Comparison of ENCODE assay signal across 8 cellular contexts in genomic region chr9:72305102-72305546, GRCh38. TPM values are rescaled to one million over a fixed set of nuclear protein-coding genes. Genes with fewer than 3 reads are reported as not detected.
DNase-seq lines count a peak whose midpoint lies in the region; ATAC-seq and TF ChIP-seq lines count a peak whose summit lies in the region.

No MANE protein-coding gene starts in this region.

- H3K9me3 Mint-ChIP-seq in activated CD4-positive, alpha-beta T cell treated with anti-CD3 and anti-CD28 coated beads for 36 hours (ENCODE audit: low read depth) = no peaks in the 10 kb centered on the region

- DNase-seq in activated CD4-positive, alpha-beta T cell treated with anti-CD3 and anti-CD28 coated beads for 36 hours = peak; percentile 24
- no peak for DNase-seq in activated CD4-positive, alpha-beta T cell treated with anti-CD3 and anti-CD28 coated beads, Interleukin-2, amount 50 U/mL, for 1 hour
- DNase-seq in OCI-M1 (lab: John Stamatoyannopoulos, UW) (peak; percentile 96), dedifferentiated amniotic fluid mesenchymal stem cell (ENCODE audit: extremely low spot score) (peak; percentile 23), left lung (peak; percentile 86 to 92), testis (peak; percentile 88), NCI-H1105 (lab: John Stamatoyannopoulos, UW) (no peak)

- H3K9me3 ChIP-seq in left lung (no peaks in the 10 kb centered on the region), testis (no peaks in the 10 kb centered on the region)

- H3K27ac ChIP-seq in left lung (peak overlapping the region; percentile 89 to 94), testis (peak overlapping the region in 1 of 2 donors; percentile 33)

- WGBS in testis, 2 donors = 43 to 45% methylated on average over 8 of the region's 8 CpGs

- no peak for TF ChIP-seq POLR2A in testis (IDR thresholded peaks at IDR 0.05)

- H3K36me3 ChIP-seq in left lung (no peaks in the 10 kb centered on the region), testis (ENCODE audit: low read depth, missing control alignments) (no peaks in the 10 kb centered on the region)

- intact Hi-C loops in activated CD4-positive, alpha-beta T cell treated with anti-CD3 and anti-CD28 coated beads for 36 hours (cut with DNase I, micrococcal nuclease) = no loop called here
- intact Hi-C loops in left lung (cut with DNase I) (no loop called here), testis (cut with DNase I; ENCODE audit: low total_unique reads) (no loop called here)

- CTCF ChIA-PET in activated CD4-positive, alpha-beta T cell treated with anti-CD3 and anti-CD28 coated beads for 36 hours (lab: Charles Lee) = interaction anchor here (0.6 to 1.0 kb wide), 3 partner anchors 21 to 272 kb away, joined by 3 to 4 read pairs (median 4); no protein-coding TSS in a partner anchor

- no peaks in the 10 kb centered on the region for H3K27me3 ChIP-seq in left lung
- H3K27me3 ChIP-seq in testis = no peaks in the 10 kb centered on the region

- H3K4me3 ChIP-seq in left lung = peak overlapping the region; percentile 24 to 40
- H3K4me3 ChIP-seq in testis = peak overlapping the region in 1 of 2 donors; percentile 14

- H3K36me3 Mint-ChIP-seq in activated CD4-positive, alpha-beta T cell treated with anti-CD3 and anti-CD28 coated beads for 36 hours (ENCODE audit: low read depth) = no peaks in the 10 kb centered on the region

- no peak for TF ChIP-seq CTCF in left lung (IDR thresholded peaks at IDR 0.05)
- TF ChIP-seq CTCF in testis (IDR thresholded peaks at IDR 0.05) = no peak

- peaks cover 24% of the 10 kb centered on the region for H3K4me1 Mint-ChIP-seq in activated CD4-positive, alpha-beta T cell treated with anti-CD3 and anti-CD28 coated beads for 36 hours

- H3K27me3 Mint-ChIP-seq in activated CD4-positive, alpha-beta T cell treated with anti-CD3 and anti-CD28 coated beads for 36 hours = no peaks in the 10 kb centered on the region

- peaks cover 6 to 41% of the 10 kb centered on the region in 2 donors for H3K4me1 ChIP-seq in left lung
- H3K4me1 ChIP-seq in testis = no peaks in the 10 kb centered on the region

- peak; percentile 72 for ATAC-seq in activated CD4-positive, alpha-beta T cell treated with anti-CD3 and anti-CD28 coated beads for 36 hours
- ATAC-seq in HG02840 (IDR thresholded peaks at IDR 0.05; ENCODE audit: low FRiP score, unreplicated experiment) (peak; percentile 76), left lung (peak; percentile 99)

- peak overlapping the region; percentile 59 for H3K27ac Mint-ChIP-seq in activated CD4-positive, alpha-beta T cell treated with anti-CD3 and anti-CD28 coated beads for 36 hours

- H3K4me3 Mint-ChIP-seq in activated CD4-positive, alpha-beta T cell treated with anti-CD3 and anti-CD28 coated beads for 36 hours = no peak overlapping the region

- POLR2A ChIA-PET in activated CD4-positive, alpha-beta T cell treated with anti-CD3 and anti-CD28 coated beads for 36 hours (lab: Charles Lee) = no interaction called here

RNA-seq across cellular contexts. Expression of gene ZFAND5, which starts 59.9 kb away (rescaled TPM):
- total RNA-seq in activated CD4-positive, alpha-beta T cell treated with anti-CD3 and anti-CD28 coated beads for 36 hours = 10 to 100 TPM; 72.0 to 88.2 TPM
- total RNA-seq in left lung (100 to 1,000 TPM; 149 to 161 TPM), testis (100 to 1,000 TPM; 313 to 314 TPM)
- polyA plus RNA-seq in testis (ENCODE audit: insufficient read depth, low read depth, low replicate concordance) = 251 TPM

Comparison
In these comparisons a context has a peak if more than half of its experiments do, and no peak if none do; other contexts are left out.
1. DNase-seq: peak in activated CD4-positive, alpha-beta T cell treated with anti-CD3 and anti-CD28 coated beads for 36 hours (single experiment), OCI-M1 (single experiment), dedifferentiated amniotic fluid mesenchymal stem cell (single experiment), left lung (2 of 2) and testis (single experiment); none in activated CD4-positive, alpha-beta T cell treated with anti-CD3 and anti-CD28 coated beads, Interleukin-2, amount 50 U/mL, for 1 hour (single experiment) and NCI-H1105 (single experiment).
2. Peak in every context shown above with its lines, with median percentiles within 50 percentile points of each other: ATAC-seq.